8 cellular contexts compared by ENCODE assay signal in the genomic region with DNA sequence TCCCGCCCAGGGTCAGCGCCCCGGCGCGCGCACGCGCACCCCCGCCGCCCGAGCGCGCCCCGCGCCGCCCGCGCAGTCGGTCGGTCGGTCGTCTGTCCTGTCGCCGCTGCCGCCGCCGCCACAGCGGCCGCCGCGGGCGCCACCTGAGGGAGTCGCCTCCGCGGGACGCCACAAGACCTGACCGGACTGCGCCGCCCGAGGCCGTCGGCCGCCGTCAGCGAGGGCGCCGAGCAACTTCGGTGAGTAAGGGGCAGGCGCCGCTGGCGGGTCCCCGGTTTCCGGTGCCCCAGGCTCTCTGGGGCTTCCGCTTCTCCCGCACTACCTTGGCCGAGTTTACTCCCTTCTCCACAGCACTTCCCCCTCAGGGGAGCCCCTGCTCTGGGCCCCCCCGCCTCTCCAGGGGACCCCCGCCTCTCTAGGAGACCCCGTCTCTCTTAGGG. TPM values are rescaled to one million over a fixed set of nuclear protein-coding genes. Genes with fewer than 3 reads are reported as not detected.
A peak's percentile ranks its signal among the peaks of the same experiment; 100 is the strongest.
DNase-seq lines count a peak whose midpoint lies in the region; ATAC-seq, FAIRE-seq and TF ChIP-seq lines count a peak whose summit lies in the region.

No MANE protein-coding gene starts in this region.

- CTCF ChIA-PET in CD8-positive, alpha-beta T cell (lab: Charles Lee) = interaction anchor here (0.6 to 1.6 kb wide), 5 partner anchors 21 to 106 kb away, joined by 3 to 4 read pairs (median 3); no protein-coding TSS in a partner anchor

- H3K27ac ChIP-seq in CD8-positive, alpha-beta T cell (ENCODE audit: low read depth, low read length) = peak overlapping the region; percentile 71
- H3K27ac ChIP-seq in keratinocyte (ENCODE audit: control insufficient read depth, insufficient read depth, low read length) = peak overlapping the region; percentile 72

- H3K4me3 ChIP-seq in CD8-positive, alpha-beta T cell (ENCODE audit: low read depth, low read length) = peak overlapping the region; percentile 98
- peak overlapping the region; percentile 71 to 96 (median 94) for H3K4me3 ChIP-seq in keratinocyte (ENCODE audit: control insufficient read depth in 2 of 3, extremely low read depth in 1 of 3, insufficient read depth in 2 of 3, low read depth in 1 of 3, low read length in 3 of 3)

- no peaks in the 10 kb centered on the region for H3K36me3 ChIP-seq in CD8-positive, alpha-beta T cell (ENCODE audit: insufficient read depth, low read length)
- peaks cover 0 to 4% of the 10 kb centered on the region in 2 experiments for H3K36me3 ChIP-seq in keratinocyte (ENCODE audit: control insufficient read depth in 2 of 2, extremely low read depth in 1 of 2, insufficient read depth in 2 of 2, low read length in 2 of 2)

- TF ChIP-seq CTCF in CD8-positive, alpha-beta T cell (IDR thresholded peaks at IDR 0.05) = no peak
- no peak for TF ChIP-seq CTCF in keratinocyte (optimal IDR thresholded peaks at IDR 0.05 in 1 of 3, IDR thresholded peaks at IDR 0.05 in 1 of 3, conservative IDR thresholded peaks at IDR 0.05 in 1 of 3; ENCODE audit: extremely low read depth in 1 of 3, insufficient read depth in 2 of 3, low read length in 3 of 3)

- H3K27ac Mint-ChIP-seq in CD8-positive, alpha-beta T cell = peak overlapping the region; percentile 86
- H3K27ac Mint-ChIP-seq in activated naive CD4-positive, alpha-beta T cell treated with anti-CD3 and anti-CD28 coated beads, Interleukin-2, amount 50 U/mL, for 72 hours = peak overlapping the region; percentile 98 to 99

- H3K79me2 ChIP-seq in keratinocyte (ENCODE audit: control insufficient read depth, insufficient read depth, low read length) = peaks cover 47% of the 10 kb centered on the region

- H3K4me3 Mint-ChIP-seq in CD8-positive, alpha-beta T cell = peak overlapping the region; percentile 93

- POLR2A ChIA-PET in CD8-positive, alpha-beta T cell (lab: Charles Lee) = interaction anchor here (0.8 to 1.9 kb wide), 9 partner anchors 12 to 104 kb away, joined by 3 to 20 read pairs (median 4); a partner anchor contains a TSS

- H3K4me1 ChIP-seq in CD8-positive, alpha-beta T cell (ENCODE audit: insufficient read depth, low read length) = peaks cover 51% of the 10 kb centered on the region
- peaks cover 36% of the 10 kb centered on the region for H3K4me1 ChIP-seq in keratinocyte (ENCODE audit: control insufficient read depth, extremely low read depth, insufficient read depth, low read length)

- H2AFZ ChIP-seq in keratinocyte (ENCODE audit: control insufficient read depth, low read length) = peak overlapping the region; percentile 12

- no peaks in the 10 kb centered on the region for H3K27me3 Mint-ChIP-seq in CD8-positive, alpha-beta T cell (ENCODE audit: low read depth)

- no peaks in the 10 kb centered on the region for H3K9me3 ChIP-seq in CD8-positive, alpha-beta T cell (ENCODE audit: low read length)
- H3K9me3 ChIP-seq in keratinocyte (ENCODE audit: control insufficient read depth, low read depth, low read length) = no peaks in the 10 kb centered on the region

- peaks cover 3% of the 10 kb centered on the region for H3K9me1 ChIP-seq in keratinocyte (ENCODE audit: control insufficient read depth, extremely low read depth, insufficient read depth, low read length)

- peaks cover 3% of the 10 kb centered on the region for H3K36me3 Mint-ChIP-seq in CD8-positive, alpha-beta T cell
- H3K36me3 Mint-ChIP-seq in activated naive CD4-positive, alpha-beta T cell treated with anti-CD3 and anti-CD28 coated beads, Interleukin-2, amount 50 U/mL, for 72 hours = peaks cover 10 to 18% of the 10 kb centered on the region in 2 donors

- no peaks in the 10 kb centered on the region for H3K27me3 ChIP-seq in CD8-positive, alpha-beta T cell (ENCODE audit: insufficient read depth, low read length)
- H3K27me3 ChIP-seq in keratinocyte (ENCODE audit: control insufficient read depth, extremely low read depth, insufficient read depth, low read length) = no peaks in the 10 kb centered on the region

- peak in 5 of 7 experiments; percentile 37 to 80 (median 64) for DNase-seq in CD8-positive, alpha-beta T cell
- peak; percentile 44 for DNase-seq in NCI-H146 treated with DMSO at 0.1 percent for 48 hours (lab: John Stamatoyannopoulos, UW; ENCODE audit: unreplicated experiment)
- peak in 1 of 2 donors; percentile 62 for DNase-seq in activated naive CD4-positive, alpha-beta T cell treated with anti-CD3 and anti-CD28 coated beads, Interleukin-2, amount 50 U/mL, for 72 hours (ENCODE audit: low spot score in 2 of 2)
- DNase-seq in keratinocyte (ENCODE audit: low read depth, low spot score) = no peak
- DNase-seq in stimulated activated CD4-positive, alpha-beta T cell treated with anti-CD3 and anti-CD28 coated beads, Interleukin-4, amount 100 ng/mL, for 48 hours (ENCODE audit: low read depth in 2 of 2) = peak; percentile 45 to 46
- DNase-seq in hippocampal formation (lab: John Stamatoyannopoulos, UW) = no peak

- no peaks in the 10 kb centered on the region for H3K9me3 Mint-ChIP-seq in CD8-positive, alpha-beta T cell
- no peaks in the 10 kb centered on the region for H3K9me3 Mint-ChIP-seq in activated naive CD4-positive, alpha-beta T cell treated with anti-CD3 and anti-CD28 coated beads, Interleukin-2, amount 50 U/mL, for 72 hours

- peak overlapping the region; percentile 90 for H3K4me2 ChIP-seq in keratinocyte (ENCODE audit: control insufficient read depth, extremely low read depth, insufficient read depth, low read depth, low read length)

- H3K9ac ChIP-seq in keratinocyte (ENCODE audit: control insufficient read depth, extremely low read depth, insufficient read depth, low read length) = peak overlapping the region; percentile 88

- dilution Hi-C loops in keratinocyte (cut with MboI; ENCODE audit: extremely low pct_ligation_motif_present, low sequenced_read_pairs) = no loop called here

- H4K20me1 ChIP-seq in keratinocyte (ENCODE audit: control insufficient read depth, extremely low read depth, insufficient read depth, low read length) = no peaks in the 10 kb centered on the region

- FAIRE-seq in keratinocyte (lab: Jason Lieb, UNC) = no peak

- intact Hi-C loops in CD8-positive, alpha-beta T cell (cut with DNase I, micrococcal nuclease) = loop anchor here (1.0 kb wide), 8 partner anchors 19 to 277 kb away; a partner anchor contains a TSS

- ATAC-seq in CD8-positive, alpha-beta T cell = peak; percentile 8
- ATAC-seq in GM21619 (IDR thresholded peaks at IDR 0.05; ENCODE audit: unreplicated experiment) (peak; percentile 5), GM18520 (IDR thresholded peaks at IDR 0.05; ENCODE audit: unreplicated experiment) (no peak)
- ATAC-seq in activated naive CD4-positive, alpha-beta T cell treated with anti-CD3 and anti-CD28 coated beads, Interleukin-2, amount 50 U/mL, for 72 hours = peak; percentile 20 to 31

- peaks cover 46% of the 10 kb centered on the region for H3K4me1 Mint-ChIP-seq in CD8-positive, alpha-beta T cell (ENCODE audit: low read depth)

RNA-seq across cellular contexts. Expression of a gene that starts 19.6 kb away (rescaled TPM):
- 100 to 1,000 TPM; 135 to 142 TPM for total RNA-seq in CD8-positive, alpha-beta T cell
- 100 to 1,000 TPM; 122 to 134 TPM for total RNA-seq in activated naive CD4-positive, alpha-beta T cell treated with anti-CD3 and anti-CD28 coated beads, Interleukin-2, amount 50 U/mL, for 72 hours
- polyA plus RNA-seq in keratinocyte = 14.6 to 81.0 TPM (median 28.4 TPM) in 3 replicates
- 71.6 TPM for polyA plus RNA-seq in keratinocyte (2011; ENCODE audit: low read depth)
- 26.1 and 55.1 TPM in 2 replicates for polyA plus RNA-seq in keratinocyte (2011; cell fraction: cytosol; rRNA removed)
- 33.4 and 37.0 TPM in 2 replicates for polyA plus RNA-seq in keratinocyte (2011; cell fraction: nucleus; rRNA removed)
- 33.8 and 64.9 TPM in 2 replicates for polyA plus RNA-seq in keratinocyte (2012; ENCODE audit: low replicate concordance)
- 10.3 to 40.8 TPM (median 17.9 TPM) in 3 replicates for polyA minus RNA-seq in keratinocyte
- 76.4 TPM for polyA minus RNA-seq in keratinocyte (2011; cell fraction: cytosol; rRNA and poly(A)+ RNA removed)
- polyA minus RNA-seq in keratinocyte (2011; cell fraction: nucleus; rRNA and poly(A)+ RNA removed) = 22.9 and 25.1 TPM in 2 replicates

Comparison
In these comparisons a context has a peak if more than half of its experiments do, and no peak if none do; other contexts are left out.
1. DNase-seq: peak in CD8-positive, alpha-beta T cell (5 of 7), NCI-H146 treated with DMSO at 0.1 percent for 48 hours (single experiment) and stimulated activated CD4-positive, alpha-beta T cell treated with anti-CD3 and anti-CD28 coated beads, Interleukin-4, amount 100 ng/mL, for 48 hours (2 of 2); none in keratinocyte (single experiment) and hippocampal formation (0 of 2).